In the genomic region with DNA sequence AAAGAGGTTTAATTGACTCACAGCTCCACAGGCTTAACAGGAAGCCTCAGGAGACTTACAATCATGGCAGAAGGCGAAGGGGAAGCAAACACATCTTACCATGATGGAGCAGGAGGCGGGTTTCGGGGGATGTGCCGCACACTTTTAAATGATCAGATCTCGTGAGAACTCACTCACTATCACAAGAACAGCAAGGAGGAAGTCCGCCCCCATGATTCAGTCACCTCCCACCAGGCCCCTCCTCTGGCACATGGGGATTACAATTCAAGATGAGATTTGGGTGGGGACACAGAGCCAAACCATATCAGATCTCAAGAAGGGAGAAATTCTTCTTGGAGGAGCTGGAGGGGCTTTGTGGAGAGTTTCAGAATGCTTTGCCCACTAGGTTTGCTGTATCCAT, we compare ENCODE assay signal across 1 cellular context. TPM values are rescaled to one million over a fixed set of nuclear protein-coding genes. Genes with fewer than 3 reads are reported as not detected.
"Had no signal": no experiment of that assay in that cellular context is flagged by ENCODE, and none has a peak within 500 bp of the region (broad histone marks: within the 10 kb centered on the region; RNA-seq: fewer than 3 reads in every experiment).

No MANE protein-coding gene starts in this region.

RNA-seq across cellular contexts. Expression of gene P2RX7, which starts 32.2 kb away (rescaled TPM):
- total RNA-seq: epithelial cell of proximal tubule had no signal
